ENCODE assay signal across 8 cellular contexts in genomic region chr17:17685775-17686291, GRCh38. TPM values are rescaled to one million over a fixed set of nuclear protein-coding genes. Genes with fewer than 3 reads are reported as not detected.
DNase-seq lines count a peak whose midpoint lies in the region; ATAC-seq and TF ChIP-seq lines count a peak whose summit lies in the region.

No MANE protein-coding gene starts in this region.

- H3K36me3 Mint-ChIP-seq in endothelial cell (ENCODE audit: low read depth, unreplicated experiment): peaks cover 8% of the 10 kb centered on the region

- H2AFZ ChIP-seq in OCI-LY7 (ENCODE audit: low read length): no peak overlapping the region

- H3K27ac Mint-ChIP-seq in endothelial cell (ENCODE audit: unreplicated experiment): peak overlapping the region; percentile 93

- H4K20me1 ChIP-seq in OCI-LY7 (ENCODE audit: insufficient read depth, low read length): no peaks in the 10 kb centered on the region; the same call in 1 of the 2 replicates

- H3K79me2 ChIP-seq in OCI-LY7 (ENCODE audit: insufficient read depth, low read depth, low read length): peaks cover 71% of the 10 kb centered on the region

- no peaks in the 10 kb centered on the region for H3K9me2 ChIP-seq in OCI-LY7 (ENCODE audit: insufficient read depth, low read length)

- BruUV-seq in OCI-LY7 (replicated peaks; lab: Mats Ljungman, UMichigan): no TSS peak

- POLR2A ChIA-PET in OCI-LY7 (lab: Charles Lee): no interaction called here

- CTCF ChIA-PET in OCI-LY7 (lab: Charles Lee; ENCODE audit: unreplicated experiment): no interaction called here

- H3K27ac ChIP-seq in OCI-LY7 (ENCODE audit: low read depth, low read length, poor library complexity, severe bottlenecking): no peak overlapping the region

- H3K36me3 ChIP-seq in OCI-LY7 (ENCODE audit: insufficient read depth, low read length): peaks cover 16% of the 10 kb centered on the region; the same call in 1 of the 2 replicates

- peaks cover 59% of the 10 kb centered on the region for H3K4me1 ChIP-seq in OCI-LY7 (ENCODE audit: insufficient read depth, low read length, poor library complexity, severe bottlenecking)

- peaks cover 53% of the 10 kb centered on the region for H3K4me1 Mint-ChIP-seq in endothelial cell (ENCODE audit: unreplicated experiment)

- H3K4me3 ChIP-seq in OCI-LY7 (ENCODE audit: low read depth, low read length, poor library complexity, severe bottlenecking): no peak overlapping the region

- peak overlapping the region; percentile 0; the same call in 1 of the 2 replicates for H3K4me2 ChIP-seq in OCI-LY7 (ENCODE audit: low read length)

- TF ChIP-seq CTCF in OCI-LY7 (conservative IDR thresholded peaks at IDR 0.05; ENCODE audit: low read length) (no peak), endothelial cell (IDR thresholded peaks at IDR 0.05; ENCODE audit: unreplicated experiment) (no peak), omental fat pad (IDR thresholded peaks at IDR 0.05) (no peak)

- DNase-seq in EH (ENCODE audit: low read depth): peak; percentile 91
- DNase-seq in OCI-LY7 (ENCODE audit: low spot score): no peak
- DNase-seq in endothelial cell (ENCODE audit: low spot score): no peak
- DNase-seq in omental fat pad (ENCODE audit: low spot score): no peak
- DNase-seq in hypothalamus (lab: John Stamatoyannopoulos, UW): no peak
- no peak for DNase-seq in epidermal melanocyte (ENCODE audit: insufficient read length, low spot score)

- intact Hi-C loops in OCI-LY7 (cut with micrococcal nuclease; ENCODE audit: unreplicated experiment): no loop called here

- no peaks in the 10 kb centered on the region for H3K9me3 ChIP-seq in OCI-LY7 (ENCODE audit: low read length)

- H3K27me3 Mint-ChIP-seq in endothelial cell (ENCODE audit: unreplicated experiment): peaks cover 14% of the 10 kb centered on the region

- ATAC-seq in omental fat pad (ENCODE audit: low FRiP score) (peak; percentile 28), HG02885 (IDR thresholded peaks at IDR 0.05; ENCODE audit: poor library complexity, unreplicated experiment) (no peak), GM19328 (IDR thresholded peaks at IDR 0.05; ENCODE audit: unreplicated experiment) (no peak)

- H3K4me3 Mint-ChIP-seq in endothelial cell (ENCODE audit: unreplicated experiment): peak overlapping the region; percentile 57

- H3K9me3 Mint-ChIP-seq in endothelial cell (ENCODE audit: unreplicated experiment): no peaks in the 10 kb centered on the region

RNA-seq across cellular contexts. Expression of gene RAI1, which starts 4.6 kb away (rescaled TPM):
- total RNA-seq in OCI-LY7 (2014; rRNA removed; shearing (Covaris generic)): 17.1 and 20.1 TPM in 2 replicates
- total RNA-seq in OCI-LY7 (2022): 49.4 and 54.3 TPM in 2 replicates
- 46.2 TPM for total RNA-seq in endothelial cell (ENCODE audit: unreplicated experiment)
- total RNA-seq in omental fat pad: 10 to 100 TPM in 1 of 4 donors, 1 to 10 TPM in 3; 6.7 to 30.6 (median 8.5) TPM
